ENCODE assay signal across 15 cellular contexts in the genomic region with DNA sequence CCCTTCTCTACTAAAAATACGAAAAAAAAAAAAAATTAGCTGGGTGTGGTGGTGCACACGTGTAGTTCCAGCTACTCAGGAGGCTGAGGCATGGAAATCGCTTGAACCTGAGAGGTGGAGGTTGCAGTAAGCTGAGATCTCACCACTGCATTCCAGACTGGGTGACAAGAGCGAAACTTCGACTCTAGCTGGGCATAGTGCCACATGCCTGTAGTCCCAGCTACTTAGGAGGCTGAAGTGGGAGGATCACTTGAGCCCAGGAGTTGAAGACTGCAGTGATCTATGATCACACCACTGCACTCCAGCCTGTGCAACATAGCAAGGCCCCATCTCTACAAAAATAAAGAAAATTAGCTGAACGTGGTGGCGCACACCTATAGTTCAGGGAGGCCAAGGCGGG. TPM values are rescaled to one million over a fixed set of nuclear protein-coding genes. Genes with fewer than 3 reads are reported as not detected.
DNase-seq lines count a peak whose midpoint lies in the region; ATAC-seq and TF ChIP-seq lines count a peak whose summit lies in the region.
"Had no signal": no experiment of that assay in that cellular context is flagged by ENCODE, and none has a peak within 500 bp of the region (broad histone marks: within the 10 kb centered on the region; RNA-seq: fewer than 3 reads in every experiment).

No MANE protein-coding gene starts in this region.

- no peak overlapping the region for H3K27ac Mint-ChIP-seq in GM23338
- H3K27ac Mint-ChIP-seq in central memory CD8-positive, alpha-beta T cell (ENCODE audit: low read depth) = peak overlapping the region; percentile 63
- H3K27ac Mint-ChIP-seq in naive thymus-derived CD8-positive, alpha-beta T cell = peak overlapping the region in 7 of 10 donors; percentile 3 to 86 (median 52)
- H3K27ac Mint-ChIP-seq: stimulated activated effector memory CD8-positive, alpha-beta T cell treated with anti-CD3 and anti-CD28 coated beads, Interleukin-12 subunit alpha, Interleukin-12 subunit beta, amount 100 ng/mL, for 72 hours; T-helper 1 cell treated with Interleukin-12 subunit alpha and Interleukin-12 subunit beta and Interleukin-4 antibody, amounts not matched to agents 30 μg/mL and 1 μg/mL, for 36 hours had no signal

- H3K36me3 Mint-ChIP-seq in GM23338 (ENCODE audit: low read depth) = no peaks in the 10 kb centered on the region
- peaks cover 26% of the 10 kb centered on the region for H3K36me3 Mint-ChIP-seq in central memory CD8-positive, alpha-beta T cell (ENCODE audit: insufficient read depth)
- peaks cover 0 to 63% (median 0%) of the 10 kb centered on the region in 3 donors for H3K36me3 Mint-ChIP-seq in naive thymus-derived CD8-positive, alpha-beta T cell

- H3K9me2 ChIP-seq in GM23338 (ENCODE audit: insufficient read depth) = no peaks in the 10 kb centered on the region

- no peaks in the 10 kb centered on the region for H3K27me3 ChIP-seq in GM23338 (ENCODE audit: insufficient read depth)

- H3K4me2 ChIP-seq in GM23338 = no peak overlapping the region

- H3K4me3 Mint-ChIP-seq in GM23338 = peak overlapping the region; percentile 39; the same call in 1 of the 3 replicates
- H3K4me3 Mint-ChIP-seq in central memory CD8-positive, alpha-beta T cell = no peak overlapping the region
- no peak overlapping the region for H3K4me3 Mint-ChIP-seq in naive thymus-derived CD8-positive, alpha-beta T cell
- H3K4me3 Mint-ChIP-seq: naive thymus-derived CD4-positive, alpha-beta T cell; stimulated activated effector memory CD8-positive, alpha-beta T cell treated with anti-CD3 and anti-CD28 coated beads, Interleukin-12 subunit alpha, Interleukin-12 subunit beta, amount 100 ng/mL, for 72 hours; T-helper 1 cell treated with Interleukin-12 subunit alpha and Interleukin-12 subunit beta and Interleukin-4 antibody, amounts not matched to agents 30 μg/mL and 1 μg/mL, for 36 hours had no signal

- no peak for TF ChIP-seq CTCF in GM23338 (conservative IDR thresholded peaks at IDR 0.05; ENCODE audit: low read depth in 2 of 2)

- POLR2A ChIA-PET in naive thymus-derived CD8-positive, alpha-beta T cell (lab: Charles Lee) = interaction anchor here (0.7 to 1.6 kb wide), 8 partner anchors 12 to 121 kb away, joined by 3 to 10 read pairs (median 4); a partner anchor contains a TSS

- H3K4me1 Mint-ChIP-seq in GM23338 = peaks cover 8% of the 10 kb centered on the region
- H3K4me1 Mint-ChIP-seq in central memory CD8-positive, alpha-beta T cell = peaks cover 5% of the 10 kb centered on the region
- peaks cover 1 to 21% (median 11%) of the 10 kb centered on the region in 4 donors for H3K4me1 Mint-ChIP-seq in naive thymus-derived CD8-positive, alpha-beta T cell

- DNase-seq in A172 (ENCODE audit: low spot score) (peak; percentile 52), GM23338 (ENCODE audit: low spot score) (no peak), NCI-H1694 (lab: John Stamatoyannopoulos, UW) (no peak), islet precursor cell (no peak)
- no peak for DNase-seq in central memory CD8-positive, alpha-beta T cell (ENCODE audit: low spot score in 2 of 2)
- no peak for DNase-seq in naive thymus-derived CD8-positive, alpha-beta T cell
- DNase-seq: activated CD8-positive, alpha-beta memory T cell treated with anti-CD3 and anti-CD28 coated beads, Interleukin-2, amount 50 U/mL, for 4 hours; effector memory CD4-positive, alpha-beta T cell; GF-D8; naive thymus-derived CD4-positive, alpha-beta T cell had no signal

- H3K9me3 Mint-ChIP-seq in GM23338 = no peaks in the 10 kb centered on the region
- H3K9me3 Mint-ChIP-seq in central memory CD8-positive, alpha-beta T cell = no peaks in the 10 kb centered on the region
- no peaks in the 10 kb centered on the region for H3K9me3 Mint-ChIP-seq in naive thymus-derived CD8-positive, alpha-beta T cell
- H3K9me3 Mint-ChIP-seq: H9; naive thymus-derived CD4-positive, alpha-beta T cell; stimulated activated effector memory CD8-positive, alpha-beta T cell treated with anti-CD3 and anti-CD28 coated beads, Interleukin-12 subunit alpha, Interleukin-12 subunit beta, amount 100 ng/mL, for 72 hours; T-helper 1 cell treated with Interleukin-12 subunit alpha and Interleukin-12 subunit beta and Interleukin-4 antibody, amounts not matched to agents 30 μg/mL and 1 μg/mL, for 36 hours had no signal

- no peaks in the 10 kb centered on the region for H3F3A ChIP-seq in GM23338 (replicated peaks; ENCODE audit: low read depth)

- no peaks in the 10 kb centered on the region; the same call in 1 of the 2 replicates for H4K20me1 ChIP-seq in GM23338 (replicated peaks; ENCODE audit: insufficient read depth)

- H3K27ac ChIP-seq in GM23338 (ENCODE audit: low read depth) = no peak overlapping the region

- H3K4me1 ChIP-seq in GM23338 (ENCODE audit: insufficient read depth) = no peaks in the 10 kb centered on the region; the same call in 1 of the 2 replicates

- ATAC-seq in GM23338 (no peak), HG03159 (IDR thresholded peaks at IDR 0.05; ENCODE audit: unreplicated experiment) (no peak), GM21360 (IDR thresholded peaks at IDR 0.05; ENCODE audit: unreplicated experiment) (no peak)
- ATAC-seq in central memory CD8-positive, alpha-beta T cell (replicated peaks; ENCODE audit: extremely low read depth, poor library complexity, severe bottlenecking) = no peak
- ATAC-seq in naive thymus-derived CD8-positive, alpha-beta T cell = no peak
- ATAC-seq: stimulated activated effector memory CD8-positive, alpha-beta T cell treated with anti-CD3 and anti-CD28 coated beads, Interleukin-12 subunit alpha, Interleukin-12 subunit beta, amount 100 ng/mL, for 72 hours had no signal

- H3K36me3 ChIP-seq in GM23338 (ENCODE audit: insufficient read depth) = no peaks in the 10 kb centered on the region

- H3K79me2 ChIP-seq in GM23338 (replicated peaks; ENCODE audit: insufficient read depth) = no peaks in the 10 kb centered on the region

- peaks cover 8% of the 10 kb centered on the region for H3K27me3 Mint-ChIP-seq in GM23338 (ENCODE audit: insufficient read depth, low read depth, poor library complexity)
- no peaks in the 10 kb centered on the region for H3K27me3 Mint-ChIP-seq in central memory CD8-positive, alpha-beta T cell
- H3K27me3 Mint-ChIP-seq in naive thymus-derived CD8-positive, alpha-beta T cell = no peaks in the 10 kb centered on the region
- H3K27me3 Mint-ChIP-seq: naive thymus-derived CD4-positive, alpha-beta T cell had no signal

- H3K4me3 ChIP-seq in GM23338 = no peak overlapping the region

- H2AFZ ChIP-seq in GM23338 = no peak overlapping the region

TF ChIP-seq in GM23338, 12 proteins besides CTCF, POLR2A, EP300 and RAD21 (continues in another document):
- no peak for TF ChIP-seq EZH2 (IDR thresholded peaks at IDR 0.05; ENCODE audit: low read depth, unreplicated experiment)

RNA-seq across cellular contexts. Expression of a gene that starts 1.2 kb away (rescaled TPM):
- 0.60 and 8.3 TPM in 2 replicates for total RNA-seq in A172 (2014; rRNA removed; shearing (Covaris generic))
- total RNA-seq in GM23338 (2014; rRNA removed; shearing (Covaris generic)) = 0.52 TPM in 1 of 2 replicates, not detected in the other
- 0.42 TPM in 1 of 2 replicates, not detected in the other for polyA plus RNA-seq in GM23338 (2016; fragmentation: Nextera tagmentation; extraction: Ambion mirVana)
- total RNA-seq in naive thymus-derived CD8-positive, alpha-beta T cell = 1 to 10 TPM; 4.0 to 4.5 TPM
- polyA plus RNA-seq in naive thymus-derived CD8-positive, alpha-beta T cell = under 1 TPM in 2 of 3 donors, not detected in 1; 0.28 to 0.56 TPM
- total RNA-seq: H9 had no signal

RNA-seq across cellular contexts. Expression of a gene that starts 13.7 kb away (rescaled TPM):
- total RNA-seq in A172 (2014; rRNA removed; shearing (Covaris generic)) = 26.6 and 32.6 TPM in 2 replicates
- 22.6 and 24.9 TPM in 2 replicates for total RNA-seq in GM23338 (2014; rRNA removed; shearing (Covaris generic))
- polyA plus RNA-seq in GM23338 (2016; fragmentation: Nextera tagmentation; extraction: Ambion mirVana) = 14.6 and 16.4 TPM in 2 replicates
- 100 to 1,000 TPM; 128 to 129 TPM for total RNA-seq in naive thymus-derived CD8-positive, alpha-beta T cell
- 10 to 100 TPM; 30.3 to 35.9 (median 31.0) TPM for polyA plus RNA-seq in naive thymus-derived CD8-positive, alpha-beta T cell

RNA-seq across cellular contexts. Expression of a gene that starts 18.4 kb away (rescaled TPM):
- 0.07 TPM in 1 of 2 replicates, not detected in the other for total RNA-seq in A172 (2014; rRNA removed; shearing (Covaris generic))
- total RNA-seq in GM23338 (2014; rRNA removed; shearing (Covaris generic)) = 2.3 and 4.9 TPM in 2 replicates
- 0.19 and 0.49 TPM in 2 replicates for polyA plus RNA-seq in GM23338 (2016; fragmentation: Nextera tagmentation; extraction: Ambion mirVana)
- total RNA-seq in naive thymus-derived CD8-positive, alpha-beta T cell = under 1 TPM in 1 of 2 experiments, not detected in 1; 0.44 TPM
- not detected for polyA plus RNA-seq in naive thymus-derived CD8-positive, alpha-beta T cell
- polyA plus RNA-seq: naive thymus-derived CD4-positive, alpha-beta T cell had no signal

RNA-seq across cellular contexts. Expression of a gene that starts 29.0 kb away (rescaled TPM):
- total RNA-seq in A172 (2014; rRNA removed; shearing (Covaris generic)) = 55.0 and 67.7 TPM in 2 replicates
- 47.8 and 58.9 TPM in 2 replicates for total RNA-seq in GM23338 (2014; rRNA removed; shearing (Covaris generic))
- 89.3 and 106 TPM in 2 replicates for polyA plus RNA-seq in GM23338 (2016; fragmentation: Nextera tagmentation; extraction: Ambion mirVana)
- 10 to 100 TPM; 63.8 to 73.0 TPM for total RNA-seq in naive thymus-derived CD8-positive, alpha-beta T cell
- 10 to 100 TPM; 20.7 to 40.6 (median 27.0) TPM for polyA plus RNA-seq in naive thymus-derived CD8-positive, alpha-beta T cell

RNA-seq across cellular contexts. Expression of a gene that starts 35.7 kb away (rescaled TPM):
- 33.4 and 34.8 TPM in 2 replicates for total RNA-seq in A172 (2014; rRNA removed; shearing (Covaris generic))
- total RNA-seq in GM23338 (2014; rRNA removed; shearing (Covaris generic)) = 21.7 and 32.6 TPM in 2 replicates
- 10.0 and 11.4 TPM in 2 replicates for polyA plus RNA-seq in GM23338 (2016; fragmentation: Nextera tagmentation; extraction: Ambion mirVana)
- 10 to 100 TPM; 64.8 to 66.8 TPM for total RNA-seq in naive thymus-derived CD8-positive, alpha-beta T cell
- 10 to 100 TPM in 2 of 3 donors, 1 to 10 TPM in 1; 9.7 to 15.8 (median 11.3) TPM for polyA plus RNA-seq in naive thymus-derived CD8-positive, alpha-beta T cell
